10 cellular contexts compared by ENCODE assay signal in the genomic region with DNA sequence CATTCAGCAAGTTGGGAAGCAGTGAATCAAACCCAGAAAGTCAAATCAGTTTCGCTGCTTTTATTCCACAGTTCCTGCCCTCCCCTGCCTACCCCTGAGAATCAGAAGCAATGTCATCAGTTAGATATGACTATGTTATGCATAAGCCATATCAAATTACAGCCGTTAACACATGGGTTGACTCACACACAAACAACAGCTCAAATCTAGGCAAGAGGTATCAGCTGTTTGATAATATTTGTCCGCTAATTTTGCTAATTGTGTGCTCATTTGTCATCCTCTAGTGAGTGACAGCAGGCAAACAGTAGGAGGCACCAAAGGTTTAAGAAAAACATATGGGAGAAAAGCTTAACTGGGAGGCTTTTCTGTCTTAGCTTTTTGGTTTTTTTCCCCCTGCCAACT.
DNase-seq lines count a peak whose midpoint lies in the region; ATAC-seq and TF ChIP-seq lines count a peak whose summit lies in the region.
"Had no signal": no experiment of that assay in that cellular context is flagged by ENCODE, and none has a peak within 500 bp of the region (broad histone marks: within the 10 kb centered on the region; RNA-seq: fewer than 3 reads in every experiment).

No MANE protein-coding gene starts in this region.

- no peak overlapping the region for H3K27ac ChIP-seq in RWPE2 (ENCODE audit: poor library complexity, severe bottlenecking)
- no peak overlapping the region for H3K27ac ChIP-seq in osteoblast (ENCODE audit: low read depth, low read length)
- H3K27ac ChIP-seq: adrenal gland had no signal

- no peaks in the 10 kb centered on the region for H3K79me2 ChIP-seq in osteoblast (ENCODE audit: insufficient read depth, low read length)

- no peak overlapping the region for H2AFZ ChIP-seq in osteoblast (ENCODE audit: low read length)

- ATAC-seq in RWPE2 (ENCODE audit: low read depth) (peak; percentile 89), GM18519 (IDR thresholded peaks at IDR 0.05; ENCODE audit: low FRiP score, unreplicated experiment) (no peak)

- H3K9me3 ChIP-seq in RWPE2 (ENCODE audit: severe bottlenecking) = no peaks in the 10 kb centered on the region
- H3K9me3 ChIP-seq in osteoblast (ENCODE audit: low read depth, low read length) = no peaks in the 10 kb centered on the region
- H3K9me3 ChIP-seq: adrenal gland had no signal

- peak; percentile 24 for DNase-seq in GM03348 (ENCODE audit: low spot score)
- DNase-seq in HS-5 (ENCODE audit: low read depth) = peak; percentile 6
- DNase-seq in RWPE2 (ENCODE audit: low spot score) = no peak
- DNase-seq in kidney tubule cell (ENCODE audit: low spot score) = peak; percentile 31
- DNase-seq in NCI-H446 treated with DMSO at 0.1 percent for 48 hours (lab: John Stamatoyannopoulos, UW) = no peak
- no peak for DNase-seq in NOMO-1 treated with DMSO at 0.1 percent for 48 hours (lab: John Stamatoyannopoulos, UW; ENCODE audit: unreplicated experiment)
- DNase-seq in osteoblast (ENCODE audit: insufficient read length, low spot score, missing footprints) = no peak
- DNase-seq: activated CD4-positive, alpha-beta T cell treated with anti-CD3 and anti-CD28 coated beads, Interleukin-2, amount 50 U/mL, for 4 hours; adrenal gland had no signal

- H3K4me2 ChIP-seq in osteoblast (ENCODE audit: insufficient read depth, low read length) = no peak overlapping the region

- no peak for TF ChIP-seq CTCF in RWPE2 (IDR thresholded peaks at IDR 0.05; ENCODE audit: poor library complexity, severe bottlenecking)
- TF ChIP-seq CTCF in osteoblast (IDR thresholded peaks at IDR 0.05; ENCODE audit: extremely low read depth, low read depth, low read length) = no peak

- H3K4me1 ChIP-seq in RWPE2 (ENCODE audit: insufficient read depth, poor library complexity, severe bottlenecking) (no peaks in the 10 kb centered on the region), osteoblast (ENCODE audit: insufficient read depth, low read length) (no peaks in the 10 kb centered on the region)
- H3K4me1 ChIP-seq: adrenal gland had no signal

- H3K4me3 ChIP-seq in RWPE2 (ENCODE audit: severe bottlenecking) (no peak overlapping the region), osteoblast (ENCODE audit: insufficient read depth, low read length) (no peak overlapping the region)
- H3K4me3 ChIP-seq: adrenal gland had no signal

- H4K20me1 ChIP-seq in osteoblast (ENCODE audit: insufficient read depth, low read length) = no peaks in the 10 kb centered on the region

- H3K27me3 ChIP-seq in RWPE2 (ENCODE audit: insufficient read depth, poor library complexity, severe bottlenecking) (peaks cover 6% of the 10 kb centered on the region), osteoblast (ENCODE audit: insufficient read depth, low read length) (no peaks in the 10 kb centered on the region)
- H3K27me3 ChIP-seq: adrenal gland had no signal

- H3K36me3 ChIP-seq in RWPE2 (ENCODE audit: low read depth) (no peaks in the 10 kb centered on the region), osteoblast (ENCODE audit: insufficient read depth, low read length) (no peaks in the 10 kb centered on the region)
- H3K36me3 ChIP-seq: adrenal gland had no signal

Comparison
In these comparisons a context has a peak if more than half of its experiments do, and no peak if none do; other contexts are left out.
1. DNase-seq: peak in GM03348 (single experiment), HS-5 (single experiment) and kidney tubule cell (single experiment); none in RWPE2 (single experiment), NCI-H446 treated with DMSO at 0.1 percent for 48 hours (single experiment), NOMO-1 treated with DMSO at 0.1 percent for 48 hours (single experiment) and osteoblast (single experiment).